Comparison of ENCODE assay signal across 13 cellular contexts in the genomic region with DNA sequence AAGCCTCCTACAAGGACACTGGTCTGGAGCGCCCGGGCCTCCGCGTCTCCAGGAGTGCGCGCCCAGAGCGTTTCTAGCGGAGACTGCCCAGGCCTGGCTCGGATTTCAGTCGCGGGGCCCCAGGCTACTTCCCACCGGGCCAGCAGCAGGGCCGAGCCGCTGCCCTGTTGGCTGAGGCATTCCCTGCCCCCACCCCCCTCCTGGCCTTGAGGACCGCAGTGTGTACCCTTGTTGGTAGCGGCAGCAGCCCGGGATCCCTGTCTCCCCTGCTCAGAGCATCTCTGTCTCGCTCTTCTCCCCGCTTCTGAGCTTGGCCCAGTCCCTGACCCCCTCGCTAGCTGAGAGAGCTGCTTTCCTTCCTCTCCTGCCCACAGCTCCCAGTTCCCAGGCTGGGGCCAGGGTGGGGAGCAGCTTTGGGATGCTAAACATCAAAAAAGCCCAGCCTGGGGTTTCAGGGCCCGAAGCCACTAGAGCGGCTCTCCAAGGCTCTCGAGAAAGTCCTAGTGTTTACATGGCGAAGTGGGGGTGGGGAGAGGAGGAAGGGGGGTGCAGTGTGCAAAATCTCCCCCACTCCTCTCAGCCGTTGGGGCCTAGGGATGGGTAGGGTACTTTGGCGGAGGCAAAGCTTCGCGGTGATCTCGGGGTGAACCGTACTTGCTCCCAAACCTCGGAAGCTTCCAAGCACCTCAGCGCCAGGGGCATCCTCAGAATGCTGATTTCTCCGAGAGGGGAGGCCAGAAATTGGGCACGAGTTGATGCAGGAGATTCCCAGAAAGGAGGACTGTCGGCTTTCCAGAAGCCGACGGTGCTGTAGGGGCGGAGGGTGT. TPM values are rescaled to one million over a fixed set of nuclear protein-coding genes. Genes with fewer than 3 reads are reported as not detected.
DNase-seq lines count a peak whose midpoint lies in the region; ATAC-seq and TF ChIP-seq lines count a peak whose summit lies in the region.
"Had no signal": no experiment of that assay in that cellular context is flagged by ENCODE, and none has a peak within 500 bp of the region (broad histone marks: within the 10 kb centered on the region; RNA-seq: fewer than 3 reads in every experiment).

No MANE protein-coding gene starts in this region.

- CTCF ChIA-PET in activated CD4-positive, alpha-beta T cell treated with anti-CD3 and anti-CD28 coated beads, Interleukin-2, amount 10 ng/mL, durations not matched to agents 7 days and 5 days (lab: Charles Lee), result no interaction called here

- no peaks in the 10 kb centered on the region for H3K9me3 Mint-ChIP-seq in nephron progenitor cell
- no peaks in the 10 kb centered on the region for H3K9me3 Mint-ChIP-seq in activated CD4-positive, alpha-beta T cell treated with anti-CD3 and anti-CD28 coated beads, Interleukin-2, amount 10 ng/mL, durations not matched to agents 7 days and 5 days

- H3K4me3 Mint-ChIP-seq in nephron progenitor cell, result peak overlapping the region; percentile 33
- H3K4me3 Mint-ChIP-seq in activated CD4-positive, alpha-beta T cell treated with anti-CD3 and anti-CD28 coated beads, Interleukin-2, amount 10 ng/mL, durations not matched to agents 7 days and 5 days, result no peak overlapping the region
- H3K4me3 Mint-ChIP-seq: B cell had no signal

- H3K36me3 Mint-ChIP-seq in nephron progenitor cell (ENCODE audit: low read depth), result no peaks in the 10 kb centered on the region
- no peaks in the 10 kb centered on the region for H3K36me3 Mint-ChIP-seq in activated CD4-positive, alpha-beta T cell treated with anti-CD3 and anti-CD28 coated beads, Interleukin-2, amount 10 ng/mL, durations not matched to agents 7 days and 5 days (ENCODE audit: low read depth)

- POLR2A ChIA-PET in activated CD4-positive, alpha-beta T cell treated with anti-CD3 and anti-CD28 coated beads, Interleukin-2, amount 10 ng/mL, durations not matched to agents 7 days and 5 days (lab: Charles Lee), result no interaction called here

- in situ Hi-C loops in KBM-7 (cut with MboI; ENCODE audit: low pct_unique_long_range_greater_than_20kb, low sequenced_read_pairs), result no loop called here

- peaks cover 97% of the 10 kb centered on the region for H3K27me3 Mint-ChIP-seq in nephron progenitor cell (ENCODE audit: low read depth, poor library complexity)
- peaks cover 79% of the 10 kb centered on the region for H3K27me3 Mint-ChIP-seq in activated CD4-positive, alpha-beta T cell treated with anti-CD3 and anti-CD28 coated beads, Interleukin-2, amount 10 ng/mL, durations not matched to agents 7 days and 5 days

- peaks cover 17% of the 10 kb centered on the region for H3K4me1 Mint-ChIP-seq in nephron progenitor cell
- H3K4me1 Mint-ChIP-seq in activated CD4-positive, alpha-beta T cell treated with anti-CD3 and anti-CD28 coated beads, Interleukin-2, amount 10 ng/mL, durations not matched to agents 7 days and 5 days, result no peaks in the 10 kb centered on the region
- H3K4me1 Mint-ChIP-seq: B cell had no signal

- peak; percentile 98 for DNase-seq in DMS79 treated with DMSO at 0.1 percent for 48 hours (lab: John Stamatoyannopoulos, UW)
- peak; percentile 91 for DNase-seq in NCI-H1092 treated with DMSO at 0.1 percent for 48 hours (lab: John Stamatoyannopoulos, UW)
- DNase-seq in astrocyte of the hippocampus (ENCODE audit: low read depth, low spot score), result peak; percentile 39
- peak; percentile 67 for DNase-seq in nephron progenitor cell
- no peak for DNase-seq in activated CD4-positive, alpha-beta T cell treated with anti-CD3 and anti-CD28 coated beads, Interleukin-2, amount 10 ng/mL, durations not matched to agents 7 days and 5 days
- DNase-seq in KBM-7, result no peak
- DNase-seq: IMR-90, psoas muscle, T1000 had no signal

- TF ChIP-seq CTCF in nephron progenitor cell (IDR thresholded peaks at IDR 0.05), result no peak

- no peak for ATAC-seq in GM18502 (IDR thresholded peaks at IDR 0.05; ENCODE audit: poor library complexity, unreplicated experiment)
- ATAC-seq in HG03460 (IDR thresholded peaks at IDR 0.05; ENCODE audit: unreplicated experiment), result no peak

- H3K27ac Mint-ChIP-seq in nephron progenitor cell, result no peak overlapping the region
- no peak overlapping the region for H3K27ac Mint-ChIP-seq in activated CD4-positive, alpha-beta T cell treated with anti-CD3 and anti-CD28 coated beads, Interleukin-2, amount 10 ng/mL, durations not matched to agents 7 days and 5 days
- H3K27ac Mint-ChIP-seq: B cell had no signal

RNA-seq across cellular contexts. Expression of a gene that starts 6.4 kb away (rescaled TPM):
- total RNA-seq in activated CD4-positive, alpha-beta T cell treated with anti-CD3 and anti-CD28 coated beads, Interleukin-2, amount 10 ng/mL, durations not matched to agents 7 days and 5 days, result not detected
- total RNA-seq: B cell, IMR-90, psoas muscle, thoracic aorta had no signal

Comparison
In these comparisons a context has a peak if more than half of its experiments do, and no peak if none do; other contexts are left out.
1. DNase-seq: peak in DMS79 treated with DMSO at 0.1 percent for 48 hours (single experiment), NCI-H1092 treated with DMSO at 0.1 percent for 48 hours (single experiment), astrocyte of the hippocampus (single experiment) and nephron progenitor cell (single experiment); none in activated CD4-positive, alpha-beta T cell treated with anti-CD3 and anti-CD28 coated beads, Interleukin-2, amount 10 ng/mL, durations not matched to agents 7 days and 5 days (single experiment) and KBM-7 (single experiment).